Comparison of ENCODE assay signal across 14 cellular contexts in the genomic region with DNA sequence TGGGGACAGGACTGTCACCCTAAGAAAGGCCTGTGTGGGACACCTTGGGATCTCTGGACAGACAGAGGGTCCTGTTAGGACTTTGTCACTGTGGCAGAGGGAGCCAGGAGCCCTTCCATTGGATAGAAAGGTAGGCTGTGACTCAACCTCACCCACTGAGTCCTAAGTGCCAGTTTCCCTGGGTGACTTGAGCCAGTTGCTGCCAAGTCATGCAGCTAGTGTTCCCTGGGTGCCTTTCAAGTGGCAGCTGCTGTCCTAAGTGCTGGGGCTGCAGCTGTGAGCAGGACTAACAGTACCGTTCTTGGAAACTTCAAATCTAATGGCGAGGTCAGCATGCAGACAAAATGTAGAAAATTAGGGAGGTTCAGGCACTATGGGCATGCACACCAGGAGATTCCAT.
"Had no signal": no experiment of that assay in that cellular context is flagged by ENCODE, and none has a peak within 500 bp of the region (broad histone marks: within the 10 kb centered on the region; RNA-seq: fewer than 3 reads in every experiment).

No MANE protein-coding gene starts in this region.

- H3K27me3 Mint-ChIP-seq: activated CD4-positive, alpha-beta memory T cell treated with anti-CD3 and anti-CD28 coated beads for 36 hours; activated naive CD8-positive, alpha-beta T cell; dendritic cell treated with granulocyte-macrophage colony-stimulating factor and Interleukin-4, amounts not matched to agents 40 ng/mL and 50 ng/mL, for 4 days; progenitor cell of endocrine pancreas had no signal

- H3K36me3 ChIP-seq: neutrophil, upper lobe of right lung had no signal

- H3K27ac Mint-ChIP-seq: activated CD4-positive, alpha-beta memory T cell treated with anti-CD3 and anti-CD28 coated beads for 36 hours; activated naive CD8-positive, alpha-beta T cell; dendritic cell treated with granulocyte-macrophage colony-stimulating factor and Interleukin-4, amounts not matched to agents 40 ng/mL and 50 ng/mL, for 4 days; effector memory CD8-positive, alpha-beta T cell; progenitor cell of endocrine pancreas had no signal

- H3K9me3 Mint-ChIP-seq: activated CD4-positive, alpha-beta memory T cell treated with anti-CD3 and anti-CD28 coated beads for 36 hours; dendritic cell treated with granulocyte-macrophage colony-stimulating factor and Interleukin-4, amounts not matched to agents 40 ng/mL and 50 ng/mL, for 4 days; effector memory CD8-positive, alpha-beta T cell had no signal

- H3K4me3 Mint-ChIP-seq: activated CD4-positive, alpha-beta memory T cell treated with anti-CD3 and anti-CD28 coated beads for 36 hours; activated naive CD8-positive, alpha-beta T cell; dendritic cell treated with granulocyte-macrophage colony-stimulating factor and Interleukin-4, amounts not matched to agents 40 ng/mL and 50 ng/mL, for 4 days; effector memory CD8-positive, alpha-beta T cell had no signal

- DNase-seq: activated CD4-positive, alpha-beta memory T cell treated with anti-CD3 and anti-CD28 coated beads for 36 hours; activated gamma-delta T cell; activated T-cell treated with anti-CD3 and anti-CD28 coated beads, Interleukin-2, amount 50 U/mL, for 48 hours; cerebellar nuclear complex; effector memory CD8-positive, alpha-beta T cell; hippocampal formation; stimulated activated CD4-positive, alpha-beta T cell treated with anti-CD3 and anti-CD28 coated beads, Interleukin-12 subunit alpha, Interleukin-12 subunit beta, amount 100 ng/mL, for 4 hours; stimulated activated naive CD4-positive, alpha-beta T cell treated with Interleukin-2 at 50 U/mL for 16 hours; upper lobe of right lung had no signal

- ATAC-seq: effector memory CD8-positive, alpha-beta T cell; sciatic nerve; upper lobe of right lung had no signal

- H3K27ac ChIP-seq: neutrophil, upper lobe of right lung had no signal

- H3K36me3 Mint-ChIP-seq: activated CD4-positive, alpha-beta memory T cell treated with anti-CD3 and anti-CD28 coated beads for 36 hours; activated naive CD8-positive, alpha-beta T cell had no signal

- H3K27me3 ChIP-seq: neutrophil, upper lobe of right lung had no signal

- H3K4me1 ChIP-seq: upper lobe of right lung had no signal

- H3K4me3 ChIP-seq: upper lobe of right lung had no signal

- H3K9me3 ChIP-seq: neutrophil, upper lobe of right lung had no signal
